Comparison of ENCODE assay signal across 14 cellular contexts in the genomic region with DNA sequence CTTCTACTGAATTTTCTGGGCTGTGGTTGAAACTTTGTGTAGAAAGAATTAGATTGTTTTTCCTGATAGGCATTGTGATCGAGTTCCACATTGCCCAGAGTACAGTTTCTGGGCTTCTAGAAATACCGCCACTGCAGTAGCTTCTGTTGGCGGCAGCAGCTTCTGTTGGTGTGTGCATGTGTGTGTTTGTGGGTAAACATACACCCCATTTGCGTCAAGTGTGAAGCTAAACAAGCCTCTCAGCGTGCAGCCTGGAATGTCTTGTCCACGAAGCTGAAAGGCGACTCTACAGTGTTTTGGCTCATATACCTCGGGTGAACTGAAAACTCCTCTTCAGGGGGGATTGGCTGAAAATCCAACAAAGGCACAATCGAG.
A peak's percentile ranks its signal among the peaks of the same experiment; 100 is the strongest.
DNase-seq lines count a peak whose midpoint lies in the region; ATAC-seq, FAIRE-seq and TF ChIP-seq lines count a peak whose summit lies in the region.
"Had no signal": no experiment of that assay in that cellular context is flagged by ENCODE, and none has a peak within 500 bp of the region (broad histone marks: within the 10 kb centered on the region; RNA-seq: fewer than 3 reads in every experiment).

No MANE protein-coding gene starts in this region.

- H3K9ac ChIP-seq in H1 (replicated peaks in 1 of 4; ENCODE audit: extremely low read depth in 1 of 4, low read depth in 3 of 4, low read length in 3 of 4) = no peak overlapping the region

- no peaks in the 10 kb centered on the region for H3K79me2 ChIP-seq in H1 (ENCODE audit: control insufficient read depth in 1 of 2, insufficient read depth in 2 of 2, low read length in 2 of 2)

- POLR2A ChIA-PET in H1 (lab: Charles Lee; ENCODE audit: partially characterized antibody) = no interaction called here

- H3K4me2 ChIP-seq in H1 (ENCODE audit: insufficient read depth in 1 of 2, low read depth in 2 of 2, low read length in 2 of 2) = no peak overlapping the region

- intact Hi-C loops in aorta (cut with DNase I) = no loop called here

- peaks cover 3 to 8% (median 5%) of the 10 kb centered on the region in 4 experiments; a peak in 6 of 7 replicates for H3K27me3 ChIP-seq in H1 (replicated peaks in 1 of 4; ENCODE audit: control insufficient read depth in 3 of 4, extremely low read depth in 1 of 4, insufficient read depth in 3 of 4, low read length in 3 of 4)
- no peaks in the 10 kb centered on the region for H3K27me3 ChIP-seq in aorta (ENCODE audit: control insufficient read depth in 1 of 2, insufficient read depth in 2 of 2, low read length in 1 of 2)
- H3K27me3 ChIP-seq: MG63 had no signal

- DNase-seq in NCI-H748 (lab: John Stamatoyannopoulos, UW; ENCODE audit: unreplicated experiment) (peak; percentile 50), NCI-H748 treated with DMSO at 0.1 percent for 48 hours (lab: John Stamatoyannopoulos, UW) (no peak), NCI-H446 (lab: John Stamatoyannopoulos, UW) (peak; percentile 62 to 67), H1 (ENCODE audit: low read depth in 1 of 2, low spot score in 2 of 2) (no peak), aorta (no peak), foreskin melanocyte (no peak), mesothelial cell of epicardium (ENCODE audit: low spot score in 2 of 2, unreplicated experiment in 2 of 2) (no peak)
- DNase-seq: C1 segment of cervical spinal cord, GOT3, Karpas-422, MG63, NCI-H1092, NCI-H187, NCI-H526 treated with DMSO at 0.1 percent for 48 hours had no signal

- no peak for TF ChIP-seq POLR2A in H1 (IDR thresholded peaks at IDR 0.05; ENCODE audit: control extremely low read depth in 1 of 2, low read depth in 2 of 2, low read length in 2 of 2)

- FAIRE-seq in H1 (lab: Jason Lieb, UNC) = no peak

- no peak overlapping the region for H3K56ac ChIP-seq in H1 (replicated peaks; ENCODE audit: insufficient read length, low read depth, low read length)

- no peaks in the 10 kb centered on the region for H4K20me1 ChIP-seq in H1 (replicated peaks in 1 of 2; ENCODE audit: control insufficient read depth in 1 of 2, insufficient read depth in 2 of 2, low read length in 2 of 2)

- H3K27ac ChIP-seq in H1 (ENCODE audit: low read depth, low read length) (no peak overlapping the region), aorta (ENCODE audit: low read depth in 1 of 2, low read length in 2 of 2) (no peak overlapping the region)

- TF ChIP-seq CTCF in H1 (IDR thresholded peaks at IDR 0.05; ENCODE audit: control extremely low read depth in 1 of 3, insufficient read depth in 1 of 3, low read depth in 1 of 3, low read length in 3 of 3) (no peak), mesothelial cell of epicardium (IDR thresholded peaks at IDR 0.05; ENCODE audit: unreplicated experiment) (no peak)

- no peaks in the 10 kb centered on the region for H3K4me1 ChIP-seq in H1 (replicated peaks in 1 of 4; ENCODE audit: control insufficient read depth in 3 of 4, insufficient read depth in 4 of 4, low read length in 3 of 4)
- no peaks in the 10 kb centered on the region for H3K4me1 ChIP-seq in aorta (ENCODE audit: control insufficient read depth in 1 of 2, insufficient read depth in 2 of 2, low read length in 2 of 2)

- H3K23me2 ChIP-seq in H1 (ENCODE audit: low read depth, low read length) = no peaks in the 10 kb centered on the region

- no peak overlapping the region for H3K23ac ChIP-seq in H1 (ENCODE audit: insufficient read length)

- H4K5ac ChIP-seq in H1 (ENCODE audit: insufficient read length, low read depth, low read length) = no peak overlapping the region

- no peak overlapping the region for H4K91ac ChIP-seq in H1 (replicated peaks; ENCODE audit: insufficient read length, low read length)

- no peak overlapping the region for H2AK5ac ChIP-seq in H1 (ENCODE audit: low read depth, low read length)

- no peak overlapping the region for H3K4ac ChIP-seq in H1 (replicated peaks; ENCODE audit: insufficient read length, low read depth, low read length)

- no peak overlapping the region for H3K14ac ChIP-seq in H1 (ENCODE audit: insufficient read length)

- H3K27me3 Mint-ChIP-seq in mesothelial cell of epicardium (ENCODE audit: low read depth) = peaks cover 88% of the 10 kb centered on the region

- no peak for TF ChIP-seq RAD21 in H1 (IDR thresholded peaks at IDR 0.05 in 1 of 2, conservative IDR thresholded peaks at IDR 0.05 in 1 of 2; ENCODE audit: low read depth in 2 of 2, low read length in 2 of 2)

- H3K9me3 Mint-ChIP-seq in mesothelial cell of epicardium = no peaks in the 10 kb centered on the region

- H3K36me3 ChIP-seq in H1 (ENCODE audit: control insufficient read depth in 2 of 4, insufficient read depth in 4 of 4, low read length in 3 of 4) (no peaks in the 10 kb centered on the region), aorta (ENCODE audit: control insufficient read depth in 1 of 2, insufficient read depth in 2 of 2, low read length in 1 of 2) (no peaks in the 10 kb centered on the region)
- H3K36me3 ChIP-seq: MG63 had no signal

- H3K4me3 ChIP-seq in H1 (ENCODE audit: extremely low read depth in 1 of 4, insufficient read depth in 2 of 4, low read depth in 3 of 4, low read length in 4 of 4) = no peak overlapping the region
- H3K4me3 ChIP-seq in aorta (ENCODE audit: low read length in 2 of 2) = no peak overlapping the region
- H3K4me3 ChIP-seq: MG63 had no signal

- no peak overlapping the region for H4K8ac ChIP-seq in H1 (ENCODE audit: extremely low read depth, insufficient read depth, low read length)

- CTCF ChIA-PET in H1 (lab: Charles Lee; ENCODE audit: partially characterized antibody) = interaction anchor here (1.5 kb wide), 1 partner anchor 14 kb away, joined by 4 read pairs; no protein-coding TSS in a partner anchor

- H3K9me3 ChIP-seq in H1 (ENCODE audit: insufficient read depth in 2 of 2, low read depth in 1 of 2, low read length in 1 of 2) (no peaks in the 10 kb centered on the region), aorta (ENCODE audit: control insufficient read depth, low read length) (no peaks in the 10 kb centered on the region)
- H3K9me3 ChIP-seq: MG63 had no signal

- no peaks in the 10 kb centered on the region for H3K4me1 Mint-ChIP-seq in mesothelial cell of epicardium

- H2BK15ac ChIP-seq in H1 (ENCODE audit: low read length) = no peak overlapping the region

- H2BK5ac ChIP-seq in H1 (ENCODE audit: low read depth, low read length) = no peak overlapping the region

- H3K18ac ChIP-seq in H1 (ENCODE audit: extremely low read depth, low read length) = no peak overlapping the region

- peak overlapping the region; percentile 79; the same call in 1 of the 2 replicates for H2AFZ ChIP-seq in H1 (ENCODE audit: low read length)

- WGBS in H1 (ENCODE audit: extremely low coverage in 1 of 2, insufficient coverage in 1 of 2, insufficient read length in 1 of 2, insufficient replicate concordance in 2 of 2, low coverage in 1 of 2, low lambda C conversion rate in 2 of 2, missing lambda C conversion rate in 1 of 2), 2 experiments = 88% methylated on average over 9 of the region's 9 CpGs; no CpG with 5 or more reads in 1 of the 2 experiments
- WGBS in aorta, 2 donors = 43 to 58% methylated on average over 9 of the region's 9 CpGs

- H3K79me1 ChIP-seq in H1 (ENCODE audit: low read depth, low read length) = no peaks in the 10 kb centered on the region

- no peak overlapping the region for H3K27ac Mint-ChIP-seq in mesothelial cell of epicardium

- no peak overlapping the region for H2BK12ac ChIP-seq in H1 (ENCODE audit: low read depth, low read length)

- ATAC-seq in aorta (ENCODE audit: low FRiP score) = no peak

- TF ChIP-seq EP300 in H1 (IDR thresholded peaks at IDR 0.05; ENCODE audit: borderline replicate concordance in 1 of 2, low read depth in 2 of 2, low read length in 2 of 2) = no peak

- H3K4me3 Mint-ChIP-seq in mesothelial cell of epicardium = no peak overlapping the region

- H2BK20ac ChIP-seq in H1 (ENCODE audit: low read length) = no peak overlapping the region

- H2BK120ac ChIP-seq in H1 (replicated peaks; ENCODE audit: low read depth, low read length) = no peak overlapping the region

- no peaks in the 10 kb centered on the region for H3K36me3 Mint-ChIP-seq in mesothelial cell of epicardium

TF ChIP-seq in H1, 55 proteins besides CTCF, POLR2A, EP300 and RAD21:
- peak; percentile 51 for TF ChIP-seq TEAD4 (IDR thresholded peaks at IDR 0.05; ENCODE audit: low read depth, low read length)
- TF ChIP-seq RFX5 (IDR thresholded peaks at IDR 0.05; ENCODE audit: borderline replicate concordance, low read depth, low read length) = no peak
TF ChIP-seq in H1: peak in this region for 1.

Comparison
In these comparisons a context has a peak if more than half of its experiments do, and no peak if none do; other contexts are left out.
1. DNase-seq: peak in NCI-H748 (single experiment) and NCI-H446 (2 of 2); none in NCI-H748 treated with DMSO at 0.1 percent for 48 hours (single experiment), H1 (0 of 2), aorta (0 of 2), foreskin melanocyte (single experiment) and mesothelial cell of epicardium (0 of 2).